Comparison of ENCODE assay signal across 20 cellular contexts in genomic region chr2:43138441-43138840, GRCh38.
DNase-seq lines count a peak whose midpoint lies in the region; ATAC-seq, FAIRE-seq and TF ChIP-seq lines count a peak whose summit lies in the region.
"Had no signal": no experiment of that assay in that cellular context is flagged by ENCODE, and none has a peak within 500 bp of the region (broad histone marks: within the 10 kb centered on the region; RNA-seq: fewer than 3 reads in every experiment).

No MANE protein-coding gene starts in this region.

- ATAC-seq in T-cell (replicated peaks in 1 of 4) (no peak), upper lobe of right lung (no peak), HepG2 (no peak)
- ATAC-seq in stimulated activated naive CD8-positive, alpha-beta T cell treated with anti-CD3 and anti-CD28 coated beads, Interleukin-15, amount 100 ng/mL, for 72 hours = no peak
- ATAC-seq: activated T-cell treated with anti-CD3 and anti-CD28 coated beads, Interleukin-2, amount 50 U/mL, for 4 hours; right lobe of liver had no signal

- H3K27ac ChIP-seq in H1 (ENCODE audit: low read depth, low read length) (no peak overlapping the region), upper lobe of right lung (no peak overlapping the region), HepG2 (ENCODE audit: extremely low read length, insufficient read depth, low read length) (no peak overlapping the region)
- H3K27ac ChIP-seq: coronary artery, right lobe of liver had no signal

- no peaks in the 10 kb centered on the region for H3K79me1 ChIP-seq in H1 (ENCODE audit: low read depth, low read length)

- no peak for TF ChIP-seq EP300 in H1 (IDR thresholded peaks at IDR 0.05; ENCODE audit: borderline replicate concordance in 1 of 2, low read depth in 2 of 2, low read length in 2 of 2)
- TF ChIP-seq EP300 in HepG2 (IDR thresholded peaks at IDR 0.05; ENCODE audit: low read depth in 2 of 2, low read length in 2 of 2) = no peak
- no peak for TF ChIP-seq EP300 in HepG2 (CRISPR knock-in tag; IDR thresholded peaks at IDR 0.05; ENCODE audit: borderline replicate concordance)

- TF ChIP-seq CTCF in H1 (IDR thresholded peaks at IDR 0.05; ENCODE audit: control extremely low read depth in 1 of 3, insufficient read depth in 1 of 3, low read depth in 1 of 3, low read length in 3 of 3) (no peak), upper lobe of right lung (IDR thresholded peaks at IDR 0.05) (no peak), HepG2 (CRISPR knock-in tag; IDR thresholded peaks at IDR 0.05) (no peak)

- CTCF ChIA-PET in T-cell (lab: Charles Lee) = interaction anchor here (0.9 to 1.0 kb wide), 2 partner anchors 54 to 91 kb away, joined by 3 to 4 read pairs; no protein-coding TSS in a partner anchor
- CTCF ChIA-PET in H1 (lab: Charles Lee; ENCODE audit: partially characterized antibody) = interaction anchor here (0.8 to 4.0 kb wide), 7 partner anchors 11 to 212 kb away, joined by 3 to 27 read pairs (median 5); no protein-coding TSS in a partner anchor
- CTCF ChIA-PET in HepG2 (lab: Yijun Ruan, JAX; ENCODE audit: low intra/inter-chr PET ratio, low total read pairs) = no interaction called here

- no peak overlapping the region for H3K4me3 Mint-ChIP-seq in activated T-cell treated with anti-CD3 and anti-CD28 coated beads, Interleukin-2, amount 50 U/mL, for 24 hours
- H3K4me3 Mint-ChIP-seq in T-cell = peak overlapping the region in 1 of 3 donors; percentile 62
- peak overlapping the region; percentile 50 to 63 for H3K4me3 Mint-ChIP-seq in stimulated activated naive CD8-positive, alpha-beta T cell treated with anti-CD3 and anti-CD28 coated beads, Interleukin-15, amount 100 ng/mL, for 72 hours

- H2AFZ ChIP-seq in H1 (ENCODE audit: low read length) (no peak overlapping the region), HepG2 (ENCODE audit: low read length) (no peak overlapping the region)

- H3K36me3 Mint-ChIP-seq in activated T-cell treated with anti-CD3 and anti-CD28 coated beads, Interleukin-2, amount 50 U/mL, for 24 hours (ENCODE audit: low read depth) = no peaks in the 10 kb centered on the region
- H3K36me3 Mint-ChIP-seq in T-cell = no peaks in the 10 kb centered on the region

- H3K27ac Mint-ChIP-seq in activated T-cell treated with anti-CD3 and anti-CD28 coated beads, Interleukin-2, amount 50 U/mL, for 24 hours = peak overlapping the region; percentile 37
- H3K27ac Mint-ChIP-seq in T-cell = peak overlapping the region; percentile 99 to 100
- H3K27ac Mint-ChIP-seq in stimulated activated naive CD8-positive, alpha-beta T cell treated with anti-CD3 and anti-CD28 coated beads, Interleukin-15, amount 100 ng/mL, for 72 hours = peak overlapping the region; percentile 63 to 90

- H2BK20ac ChIP-seq in H1 (ENCODE audit: low read length) = no peak overlapping the region

- no peaks in the 10 kb centered on the region for H3K27me3 Mint-ChIP-seq in activated T-cell treated with anti-CD3 and anti-CD28 coated beads, Interleukin-2, amount 50 U/mL, for 24 hours
- no peaks in the 10 kb centered on the region for H3K27me3 Mint-ChIP-seq in T-cell
- H3K27me3 Mint-ChIP-seq in stimulated activated naive CD8-positive, alpha-beta T cell treated with anti-CD3 and anti-CD28 coated beads, Interleukin-15, amount 100 ng/mL, for 72 hours = no peaks in the 10 kb centered on the region

- H3K4me1 ChIP-seq in H1 (replicated peaks in 1 of 4; ENCODE audit: control insufficient read depth in 3 of 4, insufficient read depth in 4 of 4, low read length in 3 of 4) (peaks cover 0 to 21% (median 11%) of the 10 kb centered on the region in 4 experiments; a peak in 6 of 7 replicates), upper lobe of right lung (peaks cover 55% of the 10 kb centered on the region), HepG2 (ENCODE audit: insufficient read depth, low read length) (peaks cover 45% of the 10 kb centered on the region)
- H3K4me1 ChIP-seq: right lobe of liver had no signal

- H3K14ac ChIP-seq in H1 (ENCODE audit: insufficient read length) = no peak overlapping the region

- DNase-seq in activated T-cell treated with anti-CD3 and anti-CD28 coated beads, Interleukin-2, amount 50 U/mL, for 24 hours = peak; percentile 15
- no peak for DNase-seq in activated T-cell treated with anti-CD3 and anti-CD28 coated beads, Interleukin-2, amount 50 U/mL, for 1 hour
- DNase-seq in T-cell (no peak), H1 (ENCODE audit: low read depth in 1 of 2, low spot score in 2 of 2) (no peak), middle frontal gyrus (ENCODE audit: extremely low spot score, low spot score) (no peak), upper lobe of right lung (no peak), HepG2 (ENCODE audit: low spot score) (no peak)
- DNase-seq in stimulated activated naive CD8-positive, alpha-beta T cell treated with anti-CD3 and anti-CD28 coated beads, Interleukin-15, amount 100 ng/mL, for 72 hours = no peak
- DNase-seq: activated CD4-positive, CD25-positive, alpha-beta regulatory T cell; activated T-cell treated with anti-CD3 and anti-CD28 coated beads, Interleukin-2, amount 50 U/mL, for 4 hours; erythroblast; H7; NCI-H748 treated with DMSO at 0.1 percent for 48 hours; right lobe of liver; stimulated activated CD4-positive, alpha-beta T cell treated with anti-CD3 and anti-CD28 coated beads, Interleukin-2, amount 100 ng/mL, for 48 hours; trophoblast cell had no signal

- no peak overlapping the region for H4K5ac ChIP-seq in H1 (ENCODE audit: insufficient read length, low read depth, low read length)

- FAIRE-seq in H1 (lab: Jason Lieb, UNC) = no peak
- FAIRE-seq in HepG2 (lab: Jason Lieb, UNC) = no peak
- FAIRE-seq: G401.6, GM12891, RCC 7860 had no signal

- H2BK120ac ChIP-seq in H1 (replicated peaks; ENCODE audit: low read depth, low read length) = no peak overlapping the region

- H3K9ac ChIP-seq in H1 (replicated peaks in 1 of 4; ENCODE audit: extremely low read depth in 1 of 4, low read depth in 3 of 4, low read length in 3 of 4) (no peak overlapping the region), HepG2 (ENCODE audit: insufficient read depth, low read depth, low read length) (no peak overlapping the region)

- no peak overlapping the region for H2BK5ac ChIP-seq in H1 (ENCODE audit: low read depth, low read length)

- no peak overlapping the region for H2BK15ac ChIP-seq in H1 (ENCODE audit: low read length)

- H3K4me3 ChIP-seq in H1 (ENCODE audit: extremely low read depth in 1 of 4, insufficient read depth in 2 of 4, low read depth in 3 of 4, low read length in 4 of 4) = no peak overlapping the region
- H3K4me3 ChIP-seq in upper lobe of right lung = no peak overlapping the region
- no peak overlapping the region for H3K4me3 ChIP-seq in HepG2 (replicated peaks in 1 of 3; ENCODE audit: insufficient read depth in 1 of 3, low read depth in 2 of 3, low read length in 3 of 3)
- H3K4me3 ChIP-seq: coronary artery, right lobe of liver had no signal

- H4K8ac ChIP-seq in H1 (ENCODE audit: extremely low read depth, insufficient read depth, low read length) = no peak overlapping the region

- no peak overlapping the region; the same call in 1 of the 2 replicates for H3K18ac ChIP-seq in H1 (ENCODE audit: extremely low read depth, low read length)

- no peak overlapping the region for H3K4me2 ChIP-seq in H1 (ENCODE audit: insufficient read depth in 1 of 2, low read depth in 2 of 2, low read length in 2 of 2)
- no peak overlapping the region for H3K4me2 ChIP-seq in HepG2 (ENCODE audit: low read depth, low read length)

- no peak overlapping the region for H3K23ac ChIP-seq in H1 (ENCODE audit: insufficient read length)

- H2BK12ac ChIP-seq in H1 (ENCODE audit: low read depth, low read length) = no peak overlapping the region

- no peaks in the 10 kb centered on the region for H3K9me3 ChIP-seq in H1 (ENCODE audit: insufficient read depth in 2 of 2, low read depth in 1 of 2, low read length in 1 of 2)
- H3K9me3 ChIP-seq in upper lobe of right lung = no peaks in the 10 kb centered on the region
- H3K9me3 ChIP-seq in HepG2 (ENCODE audit: low read length) = no peaks in the 10 kb centered on the region
- H3K9me3 ChIP-seq: right lobe of liver had no signal

- no peak overlapping the region for H2AK5ac ChIP-seq in H1 (ENCODE audit: low read depth, low read length)

- 95% methylated on average over 3 of the region's 3 CpGs; no CpG with 5 or more reads in 1 of the 2 experiments for WGBS in H1 (ENCODE audit: extremely low coverage in 1 of 2, insufficient coverage in 1 of 2, insufficient read length in 1 of 2, insufficient replicate concordance in 2 of 2, low coverage in 1 of 2, low lambda C conversion rate in 2 of 2, missing lambda C conversion rate in 1 of 2), 2 experiments
- 95% methylated on average over 3 of the region's 3 CpGs for WGBS in HepG2 (ENCODE audit: low lambda C conversion rate)

- no peaks in the 10 kb centered on the region for H4K20me1 ChIP-seq in H1 (replicated peaks in 1 of 2; ENCODE audit: control insufficient read depth in 1 of 2, insufficient read depth in 2 of 2, low read length in 2 of 2)
- H4K20me1 ChIP-seq in HepG2 (ENCODE audit: insufficient read depth, low read length) = no peaks in the 10 kb centered on the region

- in situ Hi-C loops in HepG2 (cut with HindIII; ENCODE audit: extremely low pct_ligation_motif_present, low pct_unique_long_range_greater_than_20kb) = no loop called here

- no peak overlapping the region for H3K4ac ChIP-seq in H1 (replicated peaks; ENCODE audit: insufficient read length, low read depth, low read length)

- POLR2A ChIA-PET in T-cell (lab: Charles Lee) (interaction anchor here (0.6 to 4.7 kb wide), 4 partner anchors 10 to 84 kb away, joined by 3 to 19 read pairs (median 7); no protein-coding TSS in a partner anchor), H1 (lab: Charles Lee; ENCODE audit: partially characterized antibody) (no interaction called here), HepG2 (lab: Yijun Ruan, JAX) (no interaction called here)

- H3K79me2 ChIP-seq in H1 (ENCODE audit: control insufficient read depth in 1 of 2, insufficient read depth in 2 of 2, low read length in 2 of 2) (no peaks in the 10 kb centered on the region), HepG2 (ENCODE audit: insufficient read depth, low read length) (no peaks in the 10 kb centered on the region)

- H3K56ac ChIP-seq in H1 (replicated peaks; ENCODE audit: insufficient read length, low read depth, low read length) = no peak overlapping the region

- H4K91ac ChIP-seq in H1 (replicated peaks; ENCODE audit: insufficient read length, low read length) = no peak overlapping the region

- intact Hi-C loops in upper lobe of right lung (cut with DNase I) (loop anchor here (10.0 kb wide), 1 partner anchor 86 kb away; the partner anchor contains the start of gene ZFP36L2), HepG2 (cut with micrococcal nuclease; ENCODE audit: unreplicated experiment) (no loop called here)

- no peaks in the 10 kb centered on the region; the same call in none of the 2 replicates for H3K23me2 ChIP-seq in H1 (ENCODE audit: low read depth, low read length)

- TF ChIP-seq RAD21 in H1 (IDR thresholded peaks at IDR 0.05 in 1 of 2, conservative IDR thresholded peaks at IDR 0.05 in 1 of 2; ENCODE audit: low read depth in 2 of 2, low read length in 2 of 2) (no peak), HepG2 (CRISPR knock-in tag; IDR thresholded peaks at IDR 0.05) (no peak)

- H3K36me3 ChIP-seq in H1 (ENCODE audit: control insufficient read depth in 2 of 4, insufficient read depth in 4 of 4, low read length in 3 of 4) (no peaks in the 10 kb centered on the region), upper lobe of right lung (no peaks in the 10 kb centered on the region), HepG2 (replicated peaks in 1 of 2; ENCODE audit: control insufficient read depth in 1 of 2, insufficient read depth in 2 of 2, low read length in 2 of 2) (no peaks in the 10 kb centered on the region)
- H3K36me3 ChIP-seq: right lobe of liver had no signal

- no TSS peak for BruUV-seq in HepG2 (replicated peaks; lab: Mats Ljungman, UMichigan)

- no peaks in the 10 kb centered on the region for H3K9me3 Mint-ChIP-seq in activated T-cell treated with anti-CD3 and anti-CD28 coated beads, Interleukin-2, amount 50 U/mL, for 24 hours
- no peaks in the 10 kb centered on the region for H3K9me3 Mint-ChIP-seq in T-cell
- H3K9me3 Mint-ChIP-seq in stimulated activated naive CD8-positive, alpha-beta T cell treated with anti-CD3 and anti-CD28 coated beads, Interleukin-15, amount 100 ng/mL, for 72 hours = peaks cover 0 to 7% of the 10 kb centered on the region in 2 donors
- H3K9me3 Mint-ChIP-seq: activated T-cell treated with anti-CD3 and anti-CD28 coated beads, Interleukin-2, amount 50 U/mL, for 4 hours had no signal

- peaks cover 83% of the 10 kb centered on the region for H3K4me1 Mint-ChIP-seq in activated T-cell treated with anti-CD3 and anti-CD28 coated beads, Interleukin-2, amount 50 U/mL, for 24 hours (ENCODE audit: low read depth)
- peaks cover 86 to 92% (median 89%) of the 10 kb centered on the region in 3 donors for H3K4me1 Mint-ChIP-seq in T-cell
- H3K4me1 Mint-ChIP-seq in stimulated activated naive CD8-positive, alpha-beta T cell treated with anti-CD3 and anti-CD28 coated beads, Interleukin-15, amount 100 ng/mL, for 72 hours = peaks cover 86% of the 10 kb centered on the region

- H3K27me3 ChIP-seq in H1 (replicated peaks in 1 of 4; ENCODE audit: control insufficient read depth in 3 of 4, extremely low read depth in 1 of 4, insufficient read depth in 3 of 4, low read length in 3 of 4) (no peaks in the 10 kb centered on the region), upper lobe of right lung (no peaks in the 10 kb centered on the region), HepG2 (ENCODE audit: control insufficient read depth in 1 of 2, insufficient read depth in 2 of 2, low read length in 2 of 2) (no peaks in the 10 kb centered on the region)
- H3K27me3 ChIP-seq: right lobe of liver had no signal

- TF ChIP-seq POLR2A in H1 (IDR thresholded peaks at IDR 0.05; ENCODE audit: control extremely low read depth in 1 of 2, low read depth in 2 of 2, low read length in 2 of 2) (no peak), HepG2 (IDR thresholded peaks at IDR 0.05; ENCODE audit: insufficient read depth in 1 of 2, low read depth in 2 of 2, low read length in 2 of 2) (no peak)

Comparison
In these comparisons a context has a peak if more than half of its experiments do, and no peak if none do; other contexts are left out.
1. H3K27ac Mint-ChIP-seq: peak in every context shown above with its lines; median percentile 100 in T-cell; 76 in stimulated activated naive CD8-positive, alpha-beta T cell treated with anti-CD3 and anti-CD28 coated beads, Interleukin-15, amount 100 ng/mL, for 72 hours; 37 in activated T-cell treated with anti-CD3 and anti-CD28 coated beads, Interleukin-2, amount 50 U/mL, for 24 hours.
2. POLR2A ChIA-PET loops: an anchor here in T-cell (0.6 to 4.7 kb wide); none called in H1 and HepG2.